9 cellular contexts compared by ENCODE assay signal in genomic region chr2:217979151-217979811, GRCh38. TPM values are rescaled to one million over a fixed set of nuclear protein-coding genes. Genes with fewer than 3 reads are reported as not detected.
A peak's percentile ranks its signal among the peaks of the same experiment; 100 is the strongest.
DNase-seq lines count a peak whose midpoint lies in the region; ATAC-seq and TF ChIP-seq lines count a peak whose summit lies in the region.
"Had no signal": no experiment of that assay in that cellular context is flagged by ENCODE, and none has a peak within 500 bp of the region (broad histone marks: within the 10 kb centered on the region; RNA-seq: fewer than 3 reads in every experiment).

No MANE protein-coding gene starts in this region.

- H3K36me3 ChIP-seq in adrenal gland (replicated peaks in 1 of 2) (peaks cover 0 to 12% of the 10 kb centered on the region in 2 donors), gastroesophageal sphincter (no peaks in the 10 kb centered on the region), muscle layer of duodenum (ENCODE audit: control insufficient read depth in 1 of 2, insufficient read depth in 2 of 2, low read length in 2 of 2) (no peaks in the 10 kb centered on the region), upper lobe of left lung (no peaks in the 10 kb centered on the region)

- intact Hi-C loops in adrenal gland (cut with DNase I), result no loop called here

- DNase-seq in adrenal gland (peak in 2 of 7 donors; percentile 31 to 44), upper lobe of left lung (no peak), NAMALWA (ENCODE audit: low spot score) (no peak)
- no peak for DNase-seq in stimulated activated CD4-positive, alpha-beta T cell treated with anti-CD3 and anti-CD28 coated beads, Interleukin-2, amount 100 ng/mL, for 24 hours
- DNase-seq: activated T-cell treated with anti-CD3 and anti-CD28 coated beads, Interleukin-2, amount 50 U/mL, for 4 hours had no signal

- WGBS in adrenal gland, 4 donors, result 21 to 27% (median 23%) methylated on average over 6 to 10 of the region's 10 CpGs
- 24% methylated on average over 4 to 6 of the region's 10 CpGs for WGBS in gastroesophageal sphincter (ENCODE audit: low coverage in 1 of 2), 2 donors
- WGBS in upper lobe of left lung, 2 donors, result 12 to 43% methylated on average over 6 to 10 of the region's 10 CpGs

- H3K27ac ChIP-seq in adrenal gland, result peak overlapping the region; percentile 37 to 94 (median 78)
- peak overlapping the region; percentile 89 to 97 (median 91) for H3K27ac ChIP-seq in gastroesophageal sphincter
- peak overlapping the region; percentile 43 for H3K27ac ChIP-seq in muscle layer of duodenum (ENCODE audit: low read length)
- H3K27ac ChIP-seq in upper lobe of left lung, result peak overlapping the region; percentile 72 to 89 (median 84)
- H3K27ac ChIP-seq: KMS-11 had no signal

- no peak for TF ChIP-seq EP300 in gastroesophageal sphincter (IDR thresholded peaks at IDR 0.05)
- no peak for TF ChIP-seq EP300 in upper lobe of left lung (IDR thresholded peaks at IDR 0.05)

- TF ChIP-seq POLR2A in adrenal gland (IDR thresholded peaks at IDR 0.05), result no peak
- TF ChIP-seq POLR2A in gastroesophageal sphincter (IDR thresholded peaks at IDR 0.05), result peak in 1 of 2 donors; percentile 14
- TF ChIP-seq POLR2A in upper lobe of left lung (IDR thresholded peaks at IDR 0.05), result no peak

- H3K27me3 ChIP-seq in adrenal gland (no peaks in the 10 kb centered on the region), gastroesophageal sphincter (no peaks in the 10 kb centered on the region), muscle layer of duodenum (ENCODE audit: low read depth, low read length) (no peaks in the 10 kb centered on the region), upper lobe of left lung (no peaks in the 10 kb centered on the region)

- H3K4me3 ChIP-seq in adrenal gland (peak overlapping the region in 2 of 4 donors; percentile 9 to 65), gastroesophageal sphincter (peak overlapping the region; percentile 63 to 67), muscle layer of duodenum (ENCODE audit: low read depth in 1 of 2, low read length in 2 of 2) (peak overlapping the region in 1 of 2 donors; percentile 62), upper lobe of left lung (peak overlapping the region in 3 of 4 donors; percentile 50 to 66 (median 64))

- H3K9me3 ChIP-seq in adrenal gland (replicated peaks in 1 of 3), result no peaks in the 10 kb centered on the region
- H3K9me3 ChIP-seq in gastroesophageal sphincter, result no peaks in the 10 kb centered on the region
- H3K9me3 ChIP-seq in muscle layer of duodenum (ENCODE audit: control insufficient read depth in 1 of 2, low read length in 2 of 2), result no peaks in the 10 kb centered on the region
- no peaks in the 10 kb centered on the region for H3K9me3 ChIP-seq in upper lobe of left lung

- peak; percentile 19 for ATAC-seq in gastroesophageal sphincter
- peak; percentile 1 to 29 for ATAC-seq in upper lobe of left lung (ENCODE audit: low FRiP score in 2 of 2)
- no peak for ATAC-seq in HG02759 (IDR thresholded peaks at IDR 0.05; ENCODE audit: unreplicated experiment)
- ATAC-seq: activated T-cell treated with anti-CD3 and anti-CD28 coated beads, Interleukin-2, amount 50 U/mL, for 4 hours had no signal

- TF ChIP-seq CTCF in adrenal gland (IDR thresholded peaks at IDR 0.05), result no peak
- TF ChIP-seq CTCF in gastroesophageal sphincter (IDR thresholded peaks at IDR 0.05), result no peak
- TF ChIP-seq CTCF in upper lobe of left lung (IDR thresholded peaks at IDR 0.05), result no peak

- H3K4me1 ChIP-seq in adrenal gland (replicated peaks in 1 of 2) (peaks cover 31 to 58% of the 10 kb centered on the region in 2 donors), gastroesophageal sphincter (peaks cover 0 to 83% (median 36%) of the 10 kb centered on the region in 3 donors), muscle layer of duodenum (ENCODE audit: control insufficient read depth in 1 of 2, insufficient read depth in 2 of 2, low read length in 2 of 2) (peaks cover 9 to 48% of the 10 kb centered on the region in 2 donors), upper lobe of left lung (peaks cover 46 to 64% (median 50%) of the 10 kb centered on the region in 4 donors)

RNA-seq across cellular contexts. Expression of gene TNS1, which starts 23.5 kb away (rescaled TPM):
- total RNA-seq in adrenal gland (100 to 1,000 TPM; 238 to 341 (median 304) TPM), gastroesophageal sphincter (1,000 to 10,000 TPM in 3 of 4 donors, 100 to 1,000 TPM in 1; 825 to 2,193 (median 1,462) TPM), upper lobe of left lung (1,000 to 10,000 TPM in 1 of 6 donors, 100 to 1,000 TPM in 5; 325 to 1,095 (median 550) TPM)
- polyA plus RNA-seq in adrenal gland, result 100 to 1,000 TPM in 2 of 3 donors, 10 to 100 TPM in 1; 46.7 to 123 (median 122) TPM
